ENCODE assay signal across 2 cellular contexts in genomic region chr7:37297546-37297945, GRCh38.
TF ChIP-seq lines count a peak whose summit lies in the region.

No MANE protein-coding gene starts in this region.

TF ChIP-seq in liver, 16 proteins besides CTCF, POLR2A, EP300 and RAD21 (continued from another document):
- no peak for TF ChIP-seq REST (IDR thresholded peaks at IDR 0.05)

TF ChIP-seq in HepG2, 621 proteins besides CTCF, POLR2A, EP300 and RAD21 (continued from another document):
- no peak for TF ChIP-seq SKIL (CRISPR knock-in tag; IDR thresholded peaks at IDR 0.05; ENCODE audit: borderline replicate concordance)
TF ChIP-seq in HepG2: peak in this region for 0.
